ENCODE assay signal across 16 cellular contexts in the genomic region with DNA sequence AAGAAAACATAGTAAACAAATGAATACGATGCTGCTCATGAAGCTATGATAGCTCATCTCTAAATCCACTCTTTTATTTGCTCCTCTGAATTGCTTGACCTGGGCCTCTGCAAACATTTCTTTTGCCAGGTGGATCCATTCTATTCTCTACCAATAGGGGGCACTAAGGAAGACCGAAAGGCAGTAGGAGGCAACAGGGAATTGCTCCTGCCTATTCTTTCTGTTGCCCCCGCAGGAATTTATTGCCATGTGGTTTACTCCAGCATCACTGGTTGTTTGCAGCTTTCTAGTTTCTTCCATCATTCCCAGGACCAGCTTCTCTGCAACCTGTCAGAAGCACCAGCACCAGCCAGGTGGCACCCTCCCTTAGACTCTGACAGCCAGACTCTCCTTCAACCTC. TPM values are rescaled to one million over a fixed set of nuclear protein-coding genes. Genes with fewer than 3 reads are reported as not detected.
DNase-seq lines count a peak whose midpoint lies in the region; ATAC-seq and TF ChIP-seq lines count a peak whose summit lies in the region.
"Had no signal": no experiment of that assay in that cellular context is flagged by ENCODE, and none has a peak within 500 bp of the region (broad histone marks: within the 10 kb centered on the region; RNA-seq: fewer than 3 reads in every experiment).

No MANE protein-coding gene starts in this region.

- BruUV-seq in MCF 10A (replicated peaks; lab: Mats Ljungman, UMichigan) = no TSS peak

- POLR2A ChIA-PET in MCF 10A (lab: Yijun Ruan, JAX) = no interaction called here

- H3K4me3 ChIP-seq in breast epithelium (no peak overlapping the region), OCI-LY1 (ENCODE audit: low read depth, low read length, poor library complexity, severe bottlenecking) (no peak overlapping the region), fibroblast of villous mesenchyme (ENCODE audit: low read depth, low read length) (no peak overlapping the region)
- H3K4me3 ChIP-seq: MG63 had no signal

- no peak overlapping the region for H3K9ac ChIP-seq in OCI-LY1 (ENCODE audit: low read length)

- H3K36me3 Mint-ChIP-seq in MCF 10A (ENCODE audit: insufficient read depth, unreplicated experiment) = no peaks in the 10 kb centered on the region
- H3K36me3 Mint-ChIP-seq: activated CD4-positive, alpha-beta memory T cell treated with anti-CD3 and anti-CD28 coated beads for 36 hours; activated naive CD4-positive, alpha-beta T cell treated with anti-CD3 and anti-CD28 coated beads, Interleukin-2, amount 10 ng/mL, durations not matched to agents 7 days and 5 days had no signal

- H3K36me3 ChIP-seq in breast epithelium (no peaks in the 10 kb centered on the region), OCI-LY1 (ENCODE audit: insufficient read depth, low read length) (peaks cover 29% of the 10 kb centered on the region; the same call in 1 of the 2 replicates)
- H3K36me3 ChIP-seq: MG63 had no signal

- intact Hi-C loops in MCF 10A (cut with micrococcal nuclease) = no loop called here
- intact Hi-C loops in breast epithelium (cut with DNase I; ENCODE audit: low total_unique reads) = no loop called here

- H3K79me2 ChIP-seq in OCI-LY1 (ENCODE audit: insufficient read depth, low read length) = peaks cover 8% of the 10 kb centered on the region; the same call in 1 of the 2 replicates

- H3K4me1 ChIP-seq in breast epithelium (no peaks in the 10 kb centered on the region), OCI-LY1 (ENCODE audit: insufficient read depth, low read length, severe bottlenecking) (peaks cover 17% of the 10 kb centered on the region)

- H3K27ac ChIP-seq in breast epithelium (no peak overlapping the region), OCI-LY1 (ENCODE audit: low read depth, low read length, poor library complexity, severe bottlenecking) (no peak overlapping the region)

- ATAC-seq in GM21576 (IDR thresholded peaks at IDR 0.05; ENCODE audit: unreplicated experiment) (no peak), GM18502 (IDR thresholded peaks at IDR 0.05; ENCODE audit: poor library complexity, unreplicated experiment) (no peak), HG03460 (IDR thresholded peaks at IDR 0.05; ENCODE audit: unreplicated experiment) (no peak)

- TF ChIP-seq CTCF in MCF 10A (IDR thresholded peaks at IDR 0.05; ENCODE audit: unreplicated experiment) (no peak), breast epithelium (IDR thresholded peaks at IDR 0.05) (no peak), OCI-LY1 (IDR thresholded peaks at IDR 0.05; ENCODE audit: low read length) (peak; percentile 43), fibroblast of villous mesenchyme (IDR thresholded peaks at IDR 0.05; ENCODE audit: insufficient read depth, low read depth, low read length) (peak; percentile 27)

- H3K27me3 ChIP-seq in breast epithelium = no peaks in the 10 kb centered on the region
- H3K27me3 ChIP-seq in OCI-LY1 (ENCODE audit: insufficient read depth, low read length) = no peaks in the 10 kb centered on the region

- no peak overlapping the region for H3K27ac Mint-ChIP-seq in MCF 10A (ENCODE audit: low read depth, unreplicated experiment)
- H3K27ac Mint-ChIP-seq: activated CD4-positive, alpha-beta memory T cell treated with anti-CD3 and anti-CD28 coated beads for 36 hours; activated naive CD4-positive, alpha-beta T cell treated with anti-CD3 and anti-CD28 coated beads, Interleukin-2, amount 10 ng/mL, durations not matched to agents 7 days and 5 days had no signal

- TF ChIP-seq POLR2A in breast epithelium (IDR thresholded peaks at IDR 0.05) = no peak

- H2AFZ ChIP-seq in OCI-LY1 (ENCODE audit: low read length) = no peak overlapping the region

- H3F3A ChIP-seq in OCI-LY1 (ENCODE audit: insufficient read depth, low read length) = no peaks in the 10 kb centered on the region

- H3K27me3 Mint-ChIP-seq in MCF 10A (ENCODE audit: insufficient read depth, unreplicated experiment) = peaks cover 79% of the 10 kb centered on the region

- H3K9me3 ChIP-seq in breast epithelium (no peaks in the 10 kb centered on the region), OCI-LY1 (ENCODE audit: low read length) (no peaks in the 10 kb centered on the region)
- H3K9me3 ChIP-seq: MG63 had no signal

- no peaks in the 10 kb centered on the region for H3K9me3 Mint-ChIP-seq in MCF 10A (ENCODE audit: unreplicated experiment)
- H3K9me3 Mint-ChIP-seq: activated CD4-positive, alpha-beta memory T cell treated with anti-CD3 and anti-CD28 coated beads for 36 hours; activated naive CD4-positive, alpha-beta T cell treated with anti-CD3 and anti-CD28 coated beads, Interleukin-2, amount 10 ng/mL, durations not matched to agents 7 days and 5 days had no signal

- H3K9me2 ChIP-seq in OCI-LY1 (ENCODE audit: low read depth, low read length) = no peaks in the 10 kb centered on the region

- no peaks in the 10 kb centered on the region for H3K4me1 Mint-ChIP-seq in MCF 10A (ENCODE audit: insufficient read depth, unreplicated experiment)

- H4K20me1 ChIP-seq in OCI-LY1 (ENCODE audit: insufficient read depth, low read length) = no peaks in the 10 kb centered on the region

- CTCF ChIA-PET in MCF 10A (lab: Yijun Ruan, JAX) = interaction anchor here (0.6 to 7.7 kb wide), 9 partner anchors 10 to 1055 kb away, joined by 3 to 211 read pairs (median 5); no protein-coding TSS in a partner anchor

- peak; percentile 9 for DNase-seq in MCF 10A (ENCODE audit: unreplicated experiment)
- DNase-seq in breast epithelium (ENCODE audit: low spot score in 2 of 2) = no peak
- DNase-seq in fibroblast of villous mesenchyme (ENCODE audit: low read depth) = no peak
- no peak for DNase-seq in NCI-H1930 (lab: John Stamatoyannopoulos, UW)
- DNase-seq: activated CD4-positive, alpha-beta memory T cell treated with anti-CD3 and anti-CD28 coated beads for 36 hours; activated naive CD4-positive, alpha-beta T cell treated with anti-CD3 and anti-CD28 coated beads, Interleukin-2, amount 10 ng/mL, durations not matched to agents 7 days and 5 days; AML-193; cortex of kidney; MG63; NCI-H524 treated with DMSO at 0.1 percent for 48 hours; T-helper 1 cell had no signal

- no peak overlapping the region for H3K4me3 Mint-ChIP-seq in MCF 10A (ENCODE audit: unreplicated experiment)
- H3K4me3 Mint-ChIP-seq: activated CD4-positive, alpha-beta memory T cell treated with anti-CD3 and anti-CD28 coated beads for 36 hours; activated naive CD4-positive, alpha-beta T cell treated with anti-CD3 and anti-CD28 coated beads, Interleukin-2, amount 10 ng/mL, durations not matched to agents 7 days and 5 days had no signal

- no peak overlapping the region for H3K4me2 ChIP-seq in OCI-LY1 (ENCODE audit: low read length)

RNA-seq across cellular contexts. Expression of a gene that starts 5.3 kb away (rescaled TPM):
- not detected in 2 replicates for total RNA-seq in MCF 10A (2022)
- 1 to 10 TPM; 1.2 to 3.8 (median 1.3) TPM for total RNA-seq in breast epithelium
- total RNA-seq in fibroblast of villous mesenchyme = not detected in 2 replicates
- total RNA-seq: activated CD4-positive, alpha-beta memory T cell treated with anti-CD3 and anti-CD28 coated beads for 36 hours; pulmonary artery endothelial cell had no signal

RNA-seq across cellular contexts. Expression of a gene that starts 36.6 kb away (rescaled TPM):
- total RNA-seq in MCF 10A (2022) = 38.3 and 55.1 TPM in 2 replicates
- total RNA-seq in breast epithelium = 100 to 1,000 TPM in 2 of 3 donors, 10 to 100 TPM in 1; 29.0 to 384 (median 177) TPM
- total RNA-seq in fibroblast of villous mesenchyme = 219 and 297 TPM in 2 replicates

Comparison
In these comparisons a context has a peak if more than half of its experiments do, and no peak if none do; other contexts are left out.
1. CTCF ChIP-seq: peak in OCI-LY1 (single experiment) and fibroblast of villous mesenchyme (single experiment); none in MCF 10A (single experiment) and breast epithelium (0 of 3).